ENCODE assay signal across 1 cellular context in the genomic region with DNA sequence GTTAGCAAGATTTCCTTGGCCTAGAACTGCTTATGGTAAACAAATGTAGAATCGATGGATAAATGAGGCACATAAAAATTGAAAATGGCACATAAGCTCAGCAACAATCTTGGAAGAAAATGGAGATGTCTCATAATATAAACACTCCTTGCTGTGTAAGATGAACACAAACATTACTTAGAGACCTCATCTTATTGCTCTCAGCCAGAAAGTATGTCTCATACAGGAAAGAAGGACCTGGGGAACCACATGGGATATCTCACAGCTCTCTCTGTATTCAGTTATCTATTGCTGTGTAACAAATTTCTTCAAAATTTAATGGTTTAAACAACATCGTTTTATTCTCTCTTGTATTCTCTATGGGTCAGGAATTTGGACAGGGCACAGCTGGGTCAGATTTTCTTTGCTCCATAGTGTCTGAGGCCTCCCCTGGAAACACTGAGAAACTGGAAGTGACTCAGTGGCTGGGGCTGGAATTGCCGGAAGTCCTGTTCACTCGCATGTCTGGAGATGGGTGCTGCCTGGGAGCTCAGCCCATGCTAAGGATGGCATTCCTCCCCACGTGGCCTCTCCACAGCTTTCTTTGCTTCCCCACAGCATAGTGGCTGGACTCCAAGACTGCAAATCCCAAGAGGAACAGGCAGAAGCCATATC.
TF ChIP-seq lines count a peak whose summit lies in the region.

No MANE protein-coding gene starts in this region.

TF ChIP-seq in SK-N-SH, 30 proteins besides CTCF, POLR2A, EP300 and RAD21 (continued from another document):
- TF ChIP-seq, protein P1, sequence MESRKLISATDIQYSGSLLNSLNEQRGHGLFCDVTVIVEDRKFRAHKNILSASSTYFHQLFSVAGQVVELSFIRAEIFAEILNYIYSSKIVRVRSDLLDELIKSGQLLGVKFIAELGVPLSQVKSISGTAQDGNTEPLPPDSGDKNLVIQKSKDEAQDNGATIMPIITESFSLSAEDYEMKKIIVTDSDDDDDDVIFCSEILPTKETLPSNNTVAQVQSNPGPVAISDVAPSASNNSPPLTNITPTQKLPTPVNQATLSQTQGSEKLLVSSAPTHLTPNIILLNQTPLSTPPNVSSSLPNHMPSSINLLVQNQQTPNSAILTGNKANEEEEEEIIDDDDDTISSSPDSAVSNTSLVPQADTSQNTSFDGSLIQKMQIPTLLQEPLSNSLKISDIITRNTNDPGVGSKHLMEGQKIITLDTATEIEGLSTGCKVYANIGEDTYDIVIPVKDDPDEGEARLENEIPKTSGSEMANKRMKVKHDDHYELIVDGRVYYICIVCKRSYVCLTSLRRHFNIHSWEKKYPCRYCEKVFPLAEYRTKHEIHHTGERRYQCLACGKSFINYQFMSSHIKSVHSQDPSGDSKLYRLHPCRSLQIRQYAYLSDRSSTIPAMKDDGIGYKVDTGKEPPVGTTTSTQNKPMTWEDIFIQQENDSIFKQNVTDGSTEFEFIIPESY (IDR thresholded peaks at IDR 0.05; ENCODE audit: borderline replicate concordance, low read depth): no peak
- TF ChIP-seq TCF12 (IDR thresholded peaks at IDR 0.05): peak; percentile 34
- TF ChIP-seq RXRA (IDR thresholded peaks at IDR 0.05; ENCODE audit: borderline replicate concordance, low read depth): no peak
- no peak for TF ChIP-seq PBX3 (IDR thresholded peaks at IDR 0.05)
- no peak for TF ChIP-seq YY1 (IDR thresholded peaks at IDR 0.05; ENCODE audit: low read depth)
